Comparison of ENCODE assay signal across 8 cellular contexts in genomic region chr4:82201805-82202636, GRCh38.
DNase-seq lines count a peak whose midpoint lies in the region; ATAC-seq and TF ChIP-seq lines count a peak whose summit lies in the region.

No MANE protein-coding gene starts in this region.

- peak; percentile 76 for TF ChIP-seq CTCF in CD14-positive monocyte (IDR thresholded peaks at IDR 0.05)

- no peak overlapping the region for H3K4me3 Mint-ChIP-seq in CD14-positive monocyte

- peaks cover 0 to 1% (median 0%) of the 10 kb centered on the region in 3 donors for H3K27me3 Mint-ChIP-seq in CD14-positive monocyte (ENCODE audit: low read depth in 3 of 3)

- H3K9me3 Mint-ChIP-seq in CD14-positive monocyte = peaks cover 0 to 4% (median 0%) of the 10 kb centered on the region in 7 donors

- no peaks in the 10 kb centered on the region for H3K36me3 Mint-ChIP-seq in CD14-positive monocyte

- no peak for DNase-seq in CD14-positive monocyte (ENCODE audit: low spot score)
- peak; percentile 71 for DNase-seq in NCI-H1694 treated with DMSO at 0.1 percent for 48 hours (lab: John Stamatoyannopoulos, UW)
- peak; percentile 45 for DNase-seq in T-helper 9 cell
- peak; percentile 65 for DNase-seq in ecto neural progenitor cell (ENCODE audit: low spot score)
- DNase-seq in myocyte (ENCODE audit: low read depth) = peak; percentile 33

- no peaks in the 10 kb centered on the region for H3K4me1 Mint-ChIP-seq in CD14-positive monocyte

- H3K27ac Mint-ChIP-seq in CD14-positive monocyte = peak overlapping the region in 1 of 7 donors; percentile 66

- ATAC-seq in GM18907 (IDR thresholded peaks at IDR 0.05; ENCODE audit: unreplicated experiment) (peak; percentile 76), GM19397 (IDR thresholded peaks at IDR 0.05; ENCODE audit: unreplicated experiment) (no peak), GM18870 (IDR thresholded peaks at IDR 0.05; ENCODE audit: unreplicated experiment) (no peak)

- intact Hi-C loops in CD14-positive monocyte (cut with micrococcal nuclease) = loop anchor here (5.0 kb wide), 1 partner anchor 795 kb away; no protein-coding TSS in a partner anchor
